Comparison of ENCODE assay signal across 19 cellular contexts in genomic region chr6:35483062-35483461, GRCh38. TPM values are rescaled to one million over a fixed set of nuclear protein-coding genes. Genes with fewer than 3 reads are reported as not detected.
DNase-seq lines count a peak whose midpoint lies in the region; ATAC-seq and TF ChIP-seq lines count a peak whose summit lies in the region.
"Had no signal": no experiment of that assay in that cellular context is flagged by ENCODE, and none has a peak within 500 bp of the region (broad histone marks: within the 10 kb centered on the region; RNA-seq: fewer than 3 reads in every experiment).

No MANE protein-coding gene starts in this region.

- no peak for TF ChIP-seq EP300 in esophagus muscularis mucosa (IDR thresholded peaks at IDR 0.05)

- no peak overlapping the region for H2AFZ ChIP-seq in osteoblast (ENCODE audit: low read length)

- peaks cover 38% of the 10 kb centered on the region for H3K79me2 ChIP-seq in osteoblast (ENCODE audit: insufficient read depth, low read length)

- H3K4me1 ChIP-seq in Caco-2 (peaks cover 33% of the 10 kb centered on the region), esophagus muscularis mucosa (peaks cover 31 to 72% (median 65%) of the 10 kb centered on the region in 4 donors), osteoblast (ENCODE audit: insufficient read depth, low read length) (peaks cover 22% of the 10 kb centered on the region)

- TF ChIP-seq CTCF in Caco-2 (IDR thresholded peaks at IDR 0.05; ENCODE audit: insufficient read depth in 1 of 2, low read depth in 1 of 2, low read length in 1 of 2, severe bottlenecking in 1 of 2, unreplicated experiment in 1 of 2) (no peak), RWPE1 (conservative IDR thresholded peaks at IDR 0.05; ENCODE audit: low read depth) (no peak), esophagus muscularis mucosa (IDR thresholded peaks at IDR 0.05) (no peak), osteoblast (IDR thresholded peaks at IDR 0.05; ENCODE audit: extremely low read depth, low read depth, low read length) (no peak)

- peaks cover 33% of the 10 kb centered on the region for H3K4me1 Mint-ChIP-seq in Caco-2 (ENCODE audit: low read depth, unreplicated experiment)

- peaks cover 15% of the 10 kb centered on the region for H4K20me1 ChIP-seq in osteoblast (ENCODE audit: insufficient read depth, low read length)
- H4K20me1 ChIP-seq: BLaER1 had no signal

- H3K36me3 ChIP-seq in Caco-2 (ENCODE audit: control insufficient read depth, insufficient read depth, low read length) (peaks cover 10% of the 10 kb centered on the region), esophagus muscularis mucosa (peaks cover 0 to 63% (median 49%) of the 10 kb centered on the region in 4 donors), osteoblast (ENCODE audit: insufficient read depth, low read length) (peaks cover 18% of the 10 kb centered on the region)
- H3K36me3 ChIP-seq: BLaER1 had no signal

- 82% methylated on average over 4 of the region's 4 CpGs for WGBS in esophagus muscularis mucosa

- H3K9me3 Mint-ChIP-seq in Caco-2 (ENCODE audit: unreplicated experiment) = no peaks in the 10 kb centered on the region
- H3K9me3 Mint-ChIP-seq: CD8-positive, alpha-beta T cell had no signal

- H3K27ac ChIP-seq in RWPE1 = peak overlapping the region; percentile 99
- H3K27ac ChIP-seq in esophagus muscularis mucosa (replicated peaks in 1 of 4) = peak overlapping the region; percentile 97 to 100 (median 99)
- no peak overlapping the region for H3K27ac ChIP-seq in osteoblast (ENCODE audit: low read depth, low read length)
- H3K27ac ChIP-seq: BLaER1, SJSA1 had no signal

- H3K27me3 Mint-ChIP-seq in Caco-2 (ENCODE audit: insufficient read depth, unreplicated experiment) = no peaks in the 10 kb centered on the region

- H3K9me3 ChIP-seq in Caco-2 (no peaks in the 10 kb centered on the region), esophagus muscularis mucosa (no peaks in the 10 kb centered on the region), osteoblast (ENCODE audit: low read depth, low read length) (no peaks in the 10 kb centered on the region)
- H3K9me3 ChIP-seq: BLaER1, SJSA1 had no signal

- H3K27me3 ChIP-seq in Caco-2 (replicated peaks; ENCODE audit: control insufficient read depth, insufficient read depth, low read length) (no peaks in the 10 kb centered on the region), esophagus muscularis mucosa (no peaks in the 10 kb centered on the region), osteoblast (ENCODE audit: insufficient read depth, low read length) (no peaks in the 10 kb centered on the region)
- H3K27me3 ChIP-seq: BLaER1, SJSA1 had no signal

- peaks cover 76% of the 10 kb centered on the region for H3K36me3 Mint-ChIP-seq in Caco-2 (ENCODE audit: insufficient read depth, unreplicated experiment)
- H3K36me3 Mint-ChIP-seq: CD8-positive, alpha-beta T cell had no signal

- ATAC-seq in GM18517 (IDR thresholded peaks at IDR 0.05; ENCODE audit: unreplicated experiment) = no peak
- ATAC-seq in stimulated activated naive CD8-positive, alpha-beta T cell treated with anti-CD3 and anti-CD28 coated beads, Interleukin-15, Interleukin-2, amounts not matched to agents 100 U/mL and 50 U/mL, for 24 hours = no peak
- ATAC-seq: CD8-positive, alpha-beta T cell had no signal

- peak overlapping the region; percentile 98 for H3K27ac Mint-ChIP-seq in Caco-2 (ENCODE audit: unreplicated experiment)
- H3K27ac Mint-ChIP-seq: CD8-positive, alpha-beta T cell had no signal

- CTCF ChIA-PET in Caco-2 (lab: Charles Lee) (no interaction called here), RWPE1 (lab: Yijun Ruan, JAX) (interaction anchor here (1.7 kb wide), 1 partner anchor 14 kb away, joined by 5 read pairs; the partner anchor contains the start of gene TEAD3)

- H3K4me3 ChIP-seq in Caco-2 (ENCODE audit: low read depth, low read length) (no peak overlapping the region), esophagus muscularis mucosa (no peak overlapping the region), osteoblast (ENCODE audit: insufficient read depth, low read length) (no peak overlapping the region)
- H3K4me3 ChIP-seq: BLaER1, SJSA1 had no signal

- BruUV-seq in Caco-2 (replicated peaks; lab: Mats Ljungman, UMichigan) = no TSS peak

- POLR2A ChIA-PET in Caco-2 (lab: Charles Lee) = no interaction called here
- POLR2A ChIA-PET in RWPE1 (lab: Yijun Ruan, JAX; ENCODE audit: low non-redundant PET) = no interaction called here

- no peak for TF ChIP-seq POLR2A in esophagus muscularis mucosa (IDR thresholded peaks at IDR 0.05; ENCODE audit: low read depth)

- no peak for DNase-seq in Caco-2
- no peak for DNase-seq in RWPE1 (ENCODE audit: low spot score)
- no peak for DNase-seq in esophagus muscularis mucosa (ENCODE audit: extremely low spot score)
- DNase-seq in osteoblast (ENCODE audit: insufficient read length, low spot score, missing footprints) = peak; percentile 62
- DNase-seq in stimulated activated naive CD8-positive, alpha-beta T cell treated with anti-CD3 and anti-CD28 coated beads, Interleukin-15, Interleukin-2, amounts not matched to agents 100 U/mL and 50 U/mL, for 24 hours = no peak
- DNase-seq in islet precursor cell = no peak
- DNase-seq in activated T-cell treated with anti-CD3 and anti-CD28 coated beads for 4 hours = no peak
- DNase-seq: CD8-positive, alpha-beta T cell; DMS79 treated with DMSO at 0.1 percent for 48 hours; NCI-H1105 treated with DMSO at 0.1 percent for 48 hours; NCI-H1694 treated with DMSO at 0.1 percent for 48 hours; NCI-H526 treated with DMSO at 0.1 percent for 48 hours; OCI-M1; RPMI8226 had no signal

- H3K4me3 Mint-ChIP-seq in Caco-2 (ENCODE audit: unreplicated experiment) = no peak overlapping the region
- H3K4me3 Mint-ChIP-seq: CD8-positive, alpha-beta T cell had no signal

- H3K4me2 ChIP-seq in osteoblast (ENCODE audit: insufficient read depth, low read length) = no peak overlapping the region
- H3K4me2 ChIP-seq: BLaER1 had no signal

- intact Hi-C loops in Caco-2 (cut with micrococcal nuclease; ENCODE audit: unreplicated experiment) = no loop called here
- intact Hi-C loops in esophagus muscularis mucosa (cut with DNase I) = no loop called here

RNA-seq across cellular contexts. Expression of gene TEAD3, which starts 13.8 kb away (rescaled TPM):
- total RNA-seq in Caco-2 (2022) (51.8 and 57.2 TPM in 2 replicates), esophagus muscularis mucosa (100 to 1,000 TPM in 1 of 4 donors, 10 to 100 TPM in 3; 71.4 to 123 (median 78.5) TPM), osteoblast (10.9 and 11.2 TPM in 2 replicates)
- total RNA-seq: CD8-positive, alpha-beta T cell had no signal

RNA-seq across cellular contexts. Expression of gene RPL10A, which starts 14.9 kb away (rescaled TPM):
- total RNA-seq in Caco-2 (2022) (1,082 and 1,106 TPM in 2 replicates), esophagus muscularis mucosa (1,000 to 10,000 TPM; 1,484 to 1,840 (median 1,566) TPM), osteoblast (1,373 and 1,488 TPM in 2 replicates)

RNA-seq across cellular contexts. Expression of gene TULP1, which starts 29.6 kb away (rescaled TPM):
- total RNA-seq in Caco-2 (2022) (not detected in 2 replicates), esophagus muscularis mucosa (1 to 10 TPM in 1 of 4 donors, not detected in 3; 1.2 TPM), osteoblast (not detected in 2 replicates)
- total RNA-seq: A172; CD8-positive, alpha-beta T cell; G401; SJSA1 had no signal

RNA-seq across cellular contexts. Expression of gene FANCE, which starts 30.9 kb away (rescaled TPM):
- total RNA-seq in Caco-2 (2022) (10.5 and 12.4 TPM in 2 replicates), esophagus muscularis mucosa (1 to 10 TPM; 1.7 to 6.3 (median 5.0) TPM), osteoblast (13.8 and 16.6 TPM in 2 replicates)
